ENCODE assay signal across 16 cellular contexts in the genomic region with DNA sequence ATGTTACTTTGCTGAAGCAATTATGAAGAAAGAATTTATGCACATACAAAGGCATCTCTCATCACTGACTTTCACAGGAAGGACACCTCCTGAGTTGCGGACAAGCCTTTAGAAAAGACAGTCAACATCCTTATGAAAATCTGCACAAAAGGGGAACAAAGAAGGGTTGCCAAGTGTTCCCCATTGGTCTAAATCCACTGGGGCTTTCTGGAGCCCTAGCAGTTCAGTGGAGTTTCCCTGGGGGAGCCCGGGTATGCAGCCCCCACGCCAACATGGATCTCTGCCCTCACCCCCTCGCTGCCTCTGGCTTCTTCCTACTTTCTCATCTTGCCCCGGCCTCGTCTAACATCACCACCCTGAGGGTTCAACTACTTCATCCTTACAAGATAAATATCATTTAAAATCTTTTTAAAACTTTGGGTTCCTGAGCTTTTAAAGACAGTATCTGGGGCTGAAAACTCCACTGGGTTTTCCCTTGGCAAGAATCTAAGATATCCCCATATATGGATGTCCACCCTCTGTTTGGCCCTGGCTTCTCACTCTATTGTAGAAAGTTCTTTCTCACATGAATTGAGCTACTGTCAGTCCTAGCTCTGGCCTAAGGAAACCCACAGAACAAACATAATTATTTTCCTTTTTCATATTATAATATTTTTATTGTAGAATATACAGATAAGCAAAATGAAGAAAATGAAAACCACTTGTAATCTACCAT.
"Had no signal": no experiment of that assay in that cellular context is flagged by ENCODE, and none has a peak within 500 bp of the region (broad histone marks: within the 10 kb centered on the region; RNA-seq: fewer than 3 reads in every experiment).

No MANE protein-coding gene starts in this region.

- DNase-seq: activated CD4-positive, alpha-beta T cell treated with anti-CD3 and anti-CD28 coated beads for 4 hours; activated CD8-positive, alpha-beta T cell treated with anti-CD3 and anti-CD28 coated beads, Interleukin-2, amount 10 ng/mL, durations not matched to agents 7 days and 5 days; activated effector memory CD4-positive, alpha-beta T cell treated with anti-CD3 and anti-CD28 coated beads, Interleukin-2, amount 50 U/mL, for 16 hours; anterior cingulate cortex; gastrocnemius medialis; left lung; natural killer cell; pancreas; stimulated activated CD4-positive, alpha-beta T cell treated with anti-CD3 and anti-CD28 coated beads, Interleukin-2, amount 100 ng/mL, for 48 hours; stimulated activated naive CD8-positive, alpha-beta T cell treated with anti-CD3 and anti-CD28 coated beads, Interleukin-15, Interleukin-2, amounts not matched to agents 100 U/mL and 50 U/mL, for 24 hours; T-helper 1 cell; WERI-Rb-1 had no signal

- H3K9me3 Mint-ChIP-seq: memory B cell, natural killer cell, type B pancreatic cell had no signal

- H3K4me1 ChIP-seq: gastrocnemius medialis, left lung had no signal

- H3K27ac Mint-ChIP-seq: activated CD8-positive, alpha-beta T cell treated with anti-CD3 and anti-CD28 coated beads, Interleukin-2, amount 10 ng/mL, durations not matched to agents 7 days and 5 days; activated naive CD8-positive, alpha-beta T cell; memory B cell; natural killer cell; type B pancreatic cell had no signal

- H3K27me3 ChIP-seq: gastrocnemius medialis, left lung, pancreas, suprapubic skin had no signal

- ATAC-seq: activated CD8-positive, alpha-beta T cell treated with anti-CD3 and anti-CD28 coated beads, Interleukin-2, amount 10 ng/mL, durations not matched to agents 7 days and 5 days; gastrocnemius medialis; left lung; natural killer cell; pancreas; stimulated activated naive CD8-positive, alpha-beta T cell treated with anti-CD3 and anti-CD28 coated beads, Interleukin-15, Interleukin-2, amounts not matched to agents 100 U/mL and 50 U/mL, for 24 hours had no signal

- H3K36me3 Mint-ChIP-seq: activated naive CD8-positive, alpha-beta T cell; memory B cell; natural killer cell; type B pancreatic cell had no signal

- H3K9me3 ChIP-seq: gastrocnemius medialis, left lung, pancreas, suprapubic skin had no signal

- H3K36me3 ChIP-seq: gastrocnemius medialis, left lung, pancreas, suprapubic skin, WERI-Rb-1 had no signal

- H3K27me3 Mint-ChIP-seq: memory B cell, type B pancreatic cell had no signal

- H3K4me3 ChIP-seq: gastrocnemius medialis, left lung, pancreas, suprapubic skin had no signal

- H3K4me3 Mint-ChIP-seq: activated CD8-positive, alpha-beta T cell treated with anti-CD3 and anti-CD28 coated beads, Interleukin-2, amount 10 ng/mL, durations not matched to agents 7 days and 5 days; activated naive CD8-positive, alpha-beta T cell; memory B cell; natural killer cell; type B pancreatic cell had no signal

- H3K27ac ChIP-seq: gastrocnemius medialis, left lung, pancreas, suprapubic skin, WERI-Rb-1 had no signal

- H3K4me1 Mint-ChIP-seq: memory B cell, natural killer cell had no signal
